8 cellular contexts compared by ENCODE assay signal in the genomic region with DNA sequence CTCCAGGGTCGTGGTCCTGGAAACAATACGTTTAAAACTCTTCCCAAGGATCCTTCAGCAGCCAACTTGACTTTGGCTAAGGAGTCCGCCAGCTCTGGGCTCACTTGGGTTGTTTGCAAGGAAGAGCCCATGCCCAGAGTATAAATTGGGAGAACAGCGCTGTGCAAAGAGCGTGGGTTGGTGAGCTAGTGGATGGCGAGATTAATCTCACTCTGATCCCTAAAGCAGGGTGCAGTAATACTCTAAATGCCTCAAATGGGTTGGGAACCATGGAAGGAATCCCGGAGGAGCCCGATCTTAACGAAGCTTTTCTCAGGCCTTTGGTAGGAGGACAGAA. TPM values are rescaled to one million over a fixed set of nuclear protein-coding genes. Genes with fewer than 3 reads are reported as not detected.
DNase-seq lines count a peak whose midpoint lies in the region; ATAC-seq and TF ChIP-seq lines count a peak whose summit lies in the region.

No MANE protein-coding gene starts in this region.

- no peak for ATAC-seq in stimulated activated naive CD8-positive, alpha-beta T cell treated with anti-CD3 and anti-CD28 coated beads, Interleukin-15, Interleukin-2, amounts not matched to agents 100 U/mL and 50 U/mL, for 24 hours
- ATAC-seq in aorta (ENCODE audit: low FRiP score) (no peak), GM21737 (IDR thresholded peaks at IDR 0.05; ENCODE audit: unreplicated experiment) (no peak)

- H3K9me3 ChIP-seq in mesodermal cell (ENCODE audit: control insufficient read depth, low read length) (no peaks in the 10 kb centered on the region), aorta (ENCODE audit: control insufficient read depth, low read length) (no peaks in the 10 kb centered on the region)

- 75 to 88% methylated on average over 5 to 9 of the region's 9 CpGs for WGBS in mesodermal cell (ENCODE audit: insufficient coverage in 2 of 2), 2 experiments
- WGBS in aorta, 2 donors: 56 to 57% methylated on average over 9 of the region's 9 CpGs

- peaks cover 20% of the 10 kb centered on the region for H3K36me3 Mint-ChIP-seq in stimulated activated naive CD8-positive, alpha-beta T cell treated with anti-CD3 and anti-CD28 coated beads, Interleukin-15, Interleukin-2, amounts not matched to agents 100 ng/mL and 50 ng/mL, for 24 hours (ENCODE audit: low read depth)
- H3K36me3 Mint-ChIP-seq in chondrocyte (ENCODE audit: low read depth): no peaks in the 10 kb centered on the region

- peaks cover 46% of the 10 kb centered on the region for H3K4me1 Mint-ChIP-seq in stimulated activated naive CD8-positive, alpha-beta T cell treated with anti-CD3 and anti-CD28 coated beads, Interleukin-15, Interleukin-2, amounts not matched to agents 100 ng/mL and 50 ng/mL, for 24 hours (ENCODE audit: low read depth)
- H3K4me1 Mint-ChIP-seq in chondrocyte (ENCODE audit: low read depth): peaks cover 17% of the 10 kb centered on the region

- DNase-seq in stimulated activated naive CD8-positive, alpha-beta T cell treated with anti-CD3 and anti-CD28 coated beads, Interleukin-15, Interleukin-2, amounts not matched to agents 100 U/mL and 50 U/mL, for 24 hours: no peak
- DNase-seq in chondrocyte (ENCODE audit: low spot score): no peak
- no peak for DNase-seq in aorta
- DNase-seq in C1 segment of cervical spinal cord (lab: John Stamatoyannopoulos, UW): no peak
- no peak for DNase-seq in NCI-H1105 treated with DMSO at 0.1 percent for 48 hours (lab: John Stamatoyannopoulos, UW)

- H3K27ac Mint-ChIP-seq in stimulated activated naive CD8-positive, alpha-beta T cell treated with anti-CD3 and anti-CD28 coated beads, Interleukin-15, Interleukin-2, amounts not matched to agents 100 ng/mL and 50 ng/mL, for 24 hours: peak overlapping the region; percentile 97
- H3K27ac Mint-ChIP-seq in chondrocyte (ENCODE audit: unreplicated experiment): peak overlapping the region; percentile 83

- H3K36me3 ChIP-seq in mesodermal cell (ENCODE audit: control insufficient read depth, insufficient read depth, low read length) (no peaks in the 10 kb centered on the region), aorta (ENCODE audit: control insufficient read depth in 1 of 2, insufficient read depth in 2 of 2, low read length in 1 of 2) (no peaks in the 10 kb centered on the region)

- H3K27me3 Mint-ChIP-seq in stimulated activated naive CD8-positive, alpha-beta T cell treated with anti-CD3 and anti-CD28 coated beads, Interleukin-15, Interleukin-2, amounts not matched to agents 100 ng/mL and 50 ng/mL, for 24 hours: no peaks in the 10 kb centered on the region
- H3K27me3 Mint-ChIP-seq in chondrocyte (ENCODE audit: low read depth): peaks cover 2% of the 10 kb centered on the region

- peak overlapping the region; percentile 97 for H3K4me3 Mint-ChIP-seq in stimulated activated naive CD8-positive, alpha-beta T cell treated with anti-CD3 and anti-CD28 coated beads, Interleukin-15, Interleukin-2, amounts not matched to agents 100 ng/mL and 50 ng/mL, for 24 hours
- peak overlapping the region; percentile 86 for H3K4me3 Mint-ChIP-seq in chondrocyte (ENCODE audit: unreplicated experiment)

- H3K27ac ChIP-seq in mesodermal cell (ENCODE audit: low read depth, low read length, severe bottlenecking): peak overlapping the region; percentile 76
- H3K27ac ChIP-seq in aorta (ENCODE audit: low read depth in 1 of 2, low read length in 2 of 2): peak overlapping the region in 1 of 2 donors; percentile 19

- no peak for TF ChIP-seq CTCF in chondrocyte (IDR thresholded peaks at IDR 0.05)

- H3K9me3 Mint-ChIP-seq in stimulated activated naive CD8-positive, alpha-beta T cell treated with anti-CD3 and anti-CD28 coated beads, Interleukin-15, Interleukin-2, amounts not matched to agents 100 ng/mL and 50 ng/mL, for 24 hours: peaks cover 4% of the 10 kb centered on the region
- H3K9me3 Mint-ChIP-seq in chondrocyte (ENCODE audit: low read depth): no peaks in the 10 kb centered on the region

- intact Hi-C loops in aorta (cut with DNase I): loop anchor here in 1 of 2 donors (10.0 kb wide), 1 partner anchor 1048 kb away; no protein-coding TSS in a partner anchor

- H3K4me1 ChIP-seq in mesodermal cell (ENCODE audit: control insufficient read depth, insufficient read depth, low read length, poor library complexity, severe bottlenecking) (no peaks in the 10 kb centered on the region), aorta (ENCODE audit: control insufficient read depth in 1 of 2, insufficient read depth in 2 of 2, low read length in 2 of 2) (no peaks in the 10 kb centered on the region)

- H3K27me3 ChIP-seq in aorta (ENCODE audit: control insufficient read depth in 1 of 2, insufficient read depth in 2 of 2, low read length in 1 of 2): no peaks in the 10 kb centered on the region

- H3K4me3 ChIP-seq in mesodermal cell (ENCODE audit: extremely low read depth, insufficient read depth, low read length, poor library complexity, severe bottlenecking) (peak overlapping the region; percentile 81), aorta (ENCODE audit: low read length in 2 of 2) (peak overlapping the region; percentile 4 to 69)

RNA-seq across cellular contexts. Expression of a gene that starts 0.5 kb away (rescaled TPM):
- total RNA-seq in chondrocyte (6.0 to 14.9 TPM (median 8.0 TPM) in 3 replicates), aorta (1 to 10 TPM; 6.5 to 7.8 TPM)
- polyA plus RNA-seq in mesodermal cell (2013, experiment 1 of 2): 20.8 TPM
- polyA plus RNA-seq in mesodermal cell (2013, experiment 2 of 2): 27.5 TPM
- polyA plus RNA-seq in aorta: 10 to 100 TPM in 1 of 2 donors, 1 to 10 TPM in 1; 8.2 to 11.1 TPM
